Comparison of ENCODE assay signal across 14 cellular contexts in genomic region chr6:167103041-167103816, GRCh38. TPM values are rescaled to one million over a fixed set of nuclear protein-coding genes. Genes with fewer than 3 reads are reported as not detected.
DNase-seq lines count a peak whose midpoint lies in the region; ATAC-seq and TF ChIP-seq lines count a peak whose summit lies in the region.
"Had no signal": no experiment of that assay in that cellular context is flagged by ENCODE, and none has a peak within 500 bp of the region (broad histone marks: within the 10 kb centered on the region; RNA-seq: fewer than 3 reads in every experiment).

No MANE protein-coding gene starts in this region.

- H3K27me3 ChIP-seq in Karpas-422 (ENCODE audit: low read length) (no peaks in the 10 kb centered on the region), transverse colon (no peaks in the 10 kb centered on the region)
- H3K27me3 ChIP-seq: gastrocnemius medialis had no signal

- no peak overlapping the region for H3K9ac ChIP-seq in Karpas-422 (ENCODE audit: low read length)

- no peak for TF ChIP-seq EP300 in transverse colon (IDR thresholded peaks at IDR 0.05; ENCODE audit: low read depth)

- H3K79me2 ChIP-seq in Karpas-422 (ENCODE audit: low read length), result no peaks in the 10 kb centered on the region

- H3K4me3 ChIP-seq in Karpas-422 (ENCODE audit: low read length), result no peak overlapping the region
- no peak overlapping the region for H3K4me3 ChIP-seq in transverse colon
- H3K4me3 ChIP-seq: gastrocnemius medialis had no signal

- H3K4me1 Mint-ChIP-seq in activated naive CD8-positive, alpha-beta T cell treated with anti-CD3 and anti-CD28 coated beads, Interleukin-2, amount 10 ng/mL, durations not matched to agents 7 days and 5 days, result peaks cover 20% of the 10 kb centered on the region
- peaks cover 20% of the 10 kb centered on the region for H3K4me1 Mint-ChIP-seq in activated naive CD8-positive, alpha-beta T cell treated with anti-CD3 and anti-CD28 coated beads for 36 hours

- TF ChIP-seq POLR2A in transverse colon (IDR thresholded peaks at IDR 0.05), result no peak

- peaks cover 8% of the 10 kb centered on the region for H3K27me3 Mint-ChIP-seq in activated naive CD8-positive, alpha-beta T cell treated with anti-CD3 and anti-CD28 coated beads, Interleukin-2, amount 10 ng/mL, durations not matched to agents 7 days and 5 days
- H3K27me3 Mint-ChIP-seq in activated naive CD8-positive, alpha-beta T cell treated with anti-CD3 and anti-CD28 coated beads for 36 hours, result no peaks in the 10 kb centered on the region

- H3K9me3 ChIP-seq in Karpas-422 (ENCODE audit: low read length) (no peaks in the 10 kb centered on the region), transverse colon (no peaks in the 10 kb centered on the region)
- H3K9me3 ChIP-seq: gastrocnemius medialis had no signal

- H3K27ac ChIP-seq in Karpas-422 (ENCODE audit: low read length), result no peak overlapping the region
- H3K27ac ChIP-seq in transverse colon, result no peak overlapping the region
- H3K27ac ChIP-seq: gastrocnemius medialis, VCaP had no signal

- peak overlapping the region; percentile 86 for H3K27ac Mint-ChIP-seq in activated naive CD8-positive, alpha-beta T cell treated with anti-CD3 and anti-CD28 coated beads, Interleukin-2, amount 10 ng/mL, durations not matched to agents 7 days and 5 days
- H3K27ac Mint-ChIP-seq in activated naive CD8-positive, alpha-beta T cell treated with anti-CD3 and anti-CD28 coated beads for 36 hours, result no peak overlapping the region
- H3K27ac Mint-ChIP-seq: nephron had no signal

- in situ Hi-C loops in transverse colon (cut with MboI; ENCODE audit: low pct_ligation_motif_present in 1 of 4, low pct_unique_long_range_greater_than_20kb in 1 of 4, low sequenced_read_pairs in 3 of 4), result no loop called here

- peak overlapping the region; percentile 13 for H3K4me2 ChIP-seq in Karpas-422 (ENCODE audit: low read depth, low read length, poor library complexity, severe bottlenecking)

- no peaks in the 10 kb centered on the region for H3K36me3 ChIP-seq in Karpas-422 (ENCODE audit: insufficient read depth, low read length)
- no peaks in the 10 kb centered on the region for H3K36me3 ChIP-seq in transverse colon
- H3K36me3 ChIP-seq: gastrocnemius medialis had no signal

- POLR2A ChIA-PET in activated naive CD8-positive, alpha-beta T cell treated with anti-CD3 and anti-CD28 coated beads, Interleukin-2, amount 10 ng/mL, durations not matched to agents 7 days and 5 days (lab: Charles Lee), result no interaction called here

- intact Hi-C loops in transverse colon (cut with DNase I; ENCODE audit: low total_unique reads), result no loop called here

- H3K4me1 ChIP-seq in Karpas-422 (ENCODE audit: low read length) (peaks cover 12% of the 10 kb centered on the region), transverse colon (no peaks in the 10 kb centered on the region)
- H3K4me1 ChIP-seq: gastrocnemius medialis had no signal

- peaks cover 1% of the 10 kb centered on the region for H3K9me3 Mint-ChIP-seq in activated naive CD8-positive, alpha-beta T cell treated with anti-CD3 and anti-CD28 coated beads, Interleukin-2, amount 10 ng/mL, durations not matched to agents 7 days and 5 days
- no peaks in the 10 kb centered on the region for H3K9me3 Mint-ChIP-seq in activated naive CD8-positive, alpha-beta T cell treated with anti-CD3 and anti-CD28 coated beads for 36 hours
- H3K9me3 Mint-ChIP-seq: nephron had no signal

- no peak for DNase-seq in activated naive CD8-positive, alpha-beta T cell treated with anti-CD3 and anti-CD28 coated beads, Interleukin-2, amount 10 ng/mL, durations not matched to agents 7 days and 5 days
- DNase-seq in activated naive CD8-positive, alpha-beta T cell treated with anti-CD3 and anti-CD28 coated beads for 36 hours, result no peak
- no peak for DNase-seq in Karpas-422
- peak; percentile 33 for DNase-seq in transverse colon
- DNase-seq in NCI-H1436 treated with DMSO at 0.1 percent for 48 hours (lab: John Stamatoyannopoulos, UW), result no peak
- DNase-seq in NCI-H146 (lab: John Stamatoyannopoulos, UW), result no peak
- DNase-seq in mesenteric fat pad (ENCODE audit: low spot score), result no peak
- DNase-seq: ACHN, gastrocnemius medialis had no signal

- 65 to 69% methylated on average over 3 to 9 of the region's 9 CpGs for WGBS in transverse colon (ENCODE audit: low coverage in 1 of 2), 2 donors

- H3K36me3 Mint-ChIP-seq in activated naive CD8-positive, alpha-beta T cell treated with anti-CD3 and anti-CD28 coated beads, Interleukin-2, amount 10 ng/mL, durations not matched to agents 7 days and 5 days, result no peaks in the 10 kb centered on the region
- H3K36me3 Mint-ChIP-seq in activated naive CD8-positive, alpha-beta T cell treated with anti-CD3 and anti-CD28 coated beads for 36 hours, result no peaks in the 10 kb centered on the region

- H3K4me3 Mint-ChIP-seq in activated naive CD8-positive, alpha-beta T cell treated with anti-CD3 and anti-CD28 coated beads, Interleukin-2, amount 10 ng/mL, durations not matched to agents 7 days and 5 days, result peak overlapping the region; percentile 40
- H3K4me3 Mint-ChIP-seq in activated naive CD8-positive, alpha-beta T cell treated with anti-CD3 and anti-CD28 coated beads for 36 hours, result no peak overlapping the region
- H3K4me3 Mint-ChIP-seq: nephron had no signal

- H2AFZ ChIP-seq in Karpas-422 (ENCODE audit: low read length), result no peak overlapping the region

- TF ChIP-seq CTCF in transverse colon (IDR thresholded peaks at IDR 0.05), result no peak

- peaks cover 6% of the 10 kb centered on the region for H4K20me1 ChIP-seq in Karpas-422 (ENCODE audit: insufficient read depth, low read depth, low read length)

- ATAC-seq in activated naive CD8-positive, alpha-beta T cell treated with anti-CD3 and anti-CD28 coated beads, Interleukin-2, amount 10 ng/mL, durations not matched to agents 7 days and 5 days (ENCODE audit: low read depth), result peak; percentile 69
- ATAC-seq in HG02763 (IDR thresholded peaks at IDR 0.05; ENCODE audit: unreplicated experiment), result peak; percentile 96
- ATAC-seq: gastrocnemius medialis had no signal

- H3K9me2 ChIP-seq in Karpas-422 (replicated peaks; ENCODE audit: insufficient read depth, low read length), result no peaks in the 10 kb centered on the region

RNA-seq across cellular contexts. Expression of gene CCR6, which starts 19.7 kb away (rescaled TPM):
- total RNA-seq in activated naive CD8-positive, alpha-beta T cell treated with anti-CD3 and anti-CD28 coated beads, Interleukin-2, amount 10 ng/mL, durations not matched to agents 7 days and 5 days, result 1 to 10 TPM; 3.0 to 3.6 TPM
- total RNA-seq in activated naive CD8-positive, alpha-beta T cell treated with anti-CD3 and anti-CD28 coated beads for 36 hours, result under 1 TPM in 1 of 2 experiments, not detected in 1; 0.44 TPM
- total RNA-seq in Karpas-422 (2014; rRNA removed; shearing (Covaris generic); ENCODE audit: low replicate concordance), result not detected in 2 replicates
- 1 to 10 TPM in 1 of 4 donors, not detected in 3; 1.3 TPM for total RNA-seq in transverse colon
- not detected for total RNA-seq in mesenteric fat pad
- total RNA-seq: gastrocnemius medialis, H1 had no signal

RNA-seq across cellular contexts. Expression of gene GPR31, which starts 54.6 kb away (rescaled TPM):
- not detected for total RNA-seq in activated naive CD8-positive, alpha-beta T cell treated with anti-CD3 and anti-CD28 coated beads, Interleukin-2, amount 10 ng/mL, durations not matched to agents 7 days and 5 days
- not detected for total RNA-seq in activated naive CD8-positive, alpha-beta T cell treated with anti-CD3 and anti-CD28 coated beads for 36 hours
- not detected in 2 replicates for total RNA-seq in Karpas-422 (2014; rRNA removed; shearing (Covaris generic); ENCODE audit: low replicate concordance)
- not detected for total RNA-seq in transverse colon
- not detected for total RNA-seq in mesenteric fat pad
- total RNA-seq: aorta, gastrocnemius medialis, H1 had no signal
